ENCODE assay signal across 1 cellular context in genomic region chr3:123423806-123424205, GRCh38.
TF ChIP-seq lines count a peak whose summit lies in the region.

No MANE protein-coding gene starts in this region.

TF ChIP-seq in SK-N-SH, 30 proteins besides CTCF, POLR2A, EP300 and RAD21 (continued from another document):
- TF ChIP-seq PBX3 (IDR thresholded peaks at IDR 0.05), result no peak
